In the genomic region with DNA sequence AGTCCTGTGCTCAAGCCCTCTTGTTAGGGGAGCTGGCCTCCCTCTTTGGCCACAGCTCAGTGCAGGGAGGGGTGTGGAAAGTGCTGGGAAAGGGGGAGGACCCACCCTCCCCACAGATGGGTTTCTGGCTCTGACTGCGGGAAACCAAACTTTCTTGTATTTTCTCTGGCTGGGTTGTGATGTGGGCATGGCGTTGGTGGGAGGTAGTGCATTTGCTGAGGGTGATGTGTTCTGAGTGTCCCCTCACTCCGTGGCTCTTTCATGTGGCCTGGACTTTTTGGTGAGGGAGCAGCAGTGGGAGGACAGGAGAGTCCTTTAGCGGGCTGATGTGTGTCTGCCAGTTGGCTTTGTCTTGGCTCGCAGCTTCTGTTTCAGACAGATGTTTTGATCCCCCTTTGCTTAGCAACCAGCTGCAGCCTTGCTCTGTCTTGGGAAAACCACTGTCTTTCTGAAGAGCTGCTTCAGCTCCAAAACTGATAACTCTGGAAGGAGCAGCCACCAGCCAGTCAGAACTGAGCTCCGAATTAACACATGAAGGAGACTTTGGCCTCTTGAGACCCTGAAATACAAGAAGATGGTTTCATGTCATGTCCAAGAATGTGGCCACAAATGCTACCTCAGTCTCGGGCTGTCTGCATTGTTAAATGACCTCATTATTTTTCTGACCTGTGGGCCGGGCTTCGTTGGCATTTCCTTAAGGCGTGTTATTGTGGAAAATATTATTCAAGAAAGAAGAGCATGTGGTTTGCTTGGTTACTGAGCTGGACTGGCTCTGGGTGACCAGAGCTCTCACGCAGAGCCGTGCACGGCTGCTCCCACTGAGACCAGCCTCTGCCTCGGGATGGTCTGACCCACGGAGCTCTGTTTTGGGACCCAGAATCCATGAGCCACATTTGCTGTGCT, we compare ENCODE assay signal across 8 cellular contexts. TPM values are rescaled to one million over a fixed set of nuclear protein-coding genes. Genes with fewer than 3 reads are reported as not detected.
DNase-seq lines count a peak whose midpoint lies in the region; ATAC-seq, FAIRE-seq and TF ChIP-seq lines count a peak whose summit lies in the region.

No MANE protein-coding gene starts in this region.

- H3K4me2 ChIP-seq in K562 (ENCODE audit: insufficient read depth, low read length): no peak overlapping the region

- H3K36me3 Mint-ChIP-seq in stimulated activated memory B cell treated with anti-CD40 and anti-IgM and Interleukin-4, amounts not matched to agents 10 μg/mL and 1 μg/mL and 100 μg/mL, for 72 hours: peaks cover 26% of the 10 kb centered on the region

- intact Hi-C loops in K562 (cut with micrococcal nuclease): no loop called here

- peak; percentile 81 for FAIRE-seq in K562 (lab: Jason Lieb, UNC)

- H3K27ac ChIP-seq in K562 (ENCODE audit: extremely low read depth, low read depth, low read length): no peak overlapping the region

- no peak for TF ChIP-seq RAD21 in K562 (CRISPR knock-in tag; conservative IDR thresholded peaks at IDR 0.05 in 1 of 2, IDR thresholded peaks at IDR 0.05 in 1 of 2)

- H3K36me3 ChIP-seq in K562 (ENCODE audit: control insufficient read depth, insufficient read depth, low read length): no peaks in the 10 kb centered on the region

- TF ChIP-seq CTCF in K562 (IDR thresholded peaks at IDR 0.05 in 2 of 3, conservative IDR thresholded peaks at IDR 0.05 in 1 of 3; ENCODE audit: insufficient read depth in 2 of 3, low read depth in 1 of 3, low read length in 3 of 3): no peak

- peaks cover 30% of the 10 kb centered on the region for H3K79me2 ChIP-seq in K562 (ENCODE audit: control insufficient read depth, insufficient read depth, low read length)

- H3K9me1 ChIP-seq in K562 (ENCODE audit: control insufficient read depth, insufficient read depth, low read length): no peaks in the 10 kb centered on the region

- CTCF ChIA-PET in K562 (lab: Yijun Ruan, JAX; ENCODE audit: low intra/inter-chr PET ratio): no interaction called here

- TF ChIP-seq EP300 in K562 (IDR thresholded peaks at IDR 0.05; ENCODE audit: low read length): no peak

- peaks cover 53% of the 10 kb centered on the region for H3K4me1 Mint-ChIP-seq in stimulated activated memory B cell treated with anti-CD40 and anti-IgM and Interleukin-4, amounts not matched to agents 10 μg/mL and 1 μg/mL and 100 μg/mL, for 72 hours

- POLR2A ChIA-PET in K562 (lab: Yijun Ruan, JAX): interaction anchor here (0.6 to 2.6 kb wide), 7 partner anchors 8 to 71 kb away, joined by 3 to 12 read pairs (median 4); no protein-coding TSS in a partner anchor

- H3K27me3 Mint-ChIP-seq in stimulated activated memory B cell treated with anti-CD40 and anti-IgM and Interleukin-4, amounts not matched to agents 10 μg/mL and 1 μg/mL and 100 μg/mL, for 72 hours: no peaks in the 10 kb centered on the region

- H3K9ac ChIP-seq in K562 (ENCODE audit: insufficient read depth in 1 of 2, low read depth in 2 of 2, low read length in 2 of 2): peak overlapping the region in 1 of 2 experiments; percentile 26; a peak in 2 of 4 replicates

- no TSS peak for BruUV-seq in K562 (replicated peaks; lab: Mats Ljungman, UMichigan)

- peaks cover 28 to 34% of the 10 kb centered on the region in 2 experiments for H3K4me1 ChIP-seq in K562 (replicated peaks in 1 of 2; ENCODE audit: control insufficient read depth in 2 of 2, insufficient read depth in 2 of 2, low read length in 2 of 2)

- peak overlapping the region; percentile 19 for H3K27ac Mint-ChIP-seq in stimulated activated memory B cell treated with anti-CD40 and anti-IgM and Interleukin-4, amounts not matched to agents 10 μg/mL and 1 μg/mL and 100 μg/mL, for 72 hours

- no peaks in the 10 kb centered on the region for H3K27me3 ChIP-seq in K562 (ENCODE audit: control insufficient read depth in 2 of 2, insufficient read depth in 2 of 2, low read length in 2 of 2)

- H3K4me3 ChIP-seq in K562: no peak overlapping the region

- DNase-seq in stimulated activated CD4-positive, alpha-beta T cell treated with anti-CD3 and anti-CD28 coated beads, Interleukin-1b, Interleukin-23, amount 100 ng/mL, for 48 hours: peak; percentile 65
- no peak for DNase-seq in stimulated activated CD4-positive, alpha-beta T cell treated with anti-CD3 and anti-CD28 coated beads, Interleukin-4, amount 100 ng/mL, for 1 hour
- DNase-seq in K562 (ENCODE audit: extremely low read depth in 1 of 4, low spot score in 3 of 4) (peak in 1 of 4 experiments; percentile 37), kidney tubule cell (ENCODE audit: low spot score) (peak; percentile 84), NCI-H510A treated with DMSO at 0.1 percent for 48 hours (lab: John Stamatoyannopoulos, UW) (no peak)

- no peak overlapping the region for H3K4me3 Mint-ChIP-seq in stimulated activated memory B cell treated with anti-CD40 and anti-IgM and Interleukin-4, amounts not matched to agents 10 μg/mL and 1 μg/mL and 100 μg/mL, for 72 hours

- H3K9me3 Mint-ChIP-seq in stimulated activated memory B cell treated with anti-CD40 and anti-IgM and Interleukin-4, amounts not matched to agents 10 μg/mL and 1 μg/mL and 100 μg/mL, for 72 hours: peaks cover 5% of the 10 kb centered on the region

- WGBS in K562 (ENCODE audit: insufficient coverage, low coverage, missing lambda C conversion rate): 72% methylated on average over 15 of the region's 15 CpGs

- peak; percentile 31 for ATAC-seq in K562
- peak; percentile 59 for ATAC-seq in stimulated activated memory B cell treated with anti-CD40 and anti-IgM and Interleukin-4, amounts not matched to agents 10 μg/mL and 1 μg/mL and 100 μg/mL, for 72 hours
- ATAC-seq in HG03135 (IDR thresholded peaks at IDR 0.05; ENCODE audit: unreplicated experiment): no peak
- ATAC-seq in HG03565 (IDR thresholded peaks at IDR 0.05; ENCODE audit: unreplicated experiment): no peak

- H3K9me3 ChIP-seq in K562 (replicated peaks; ENCODE audit: control insufficient read depth, insufficient read depth, low read depth, low read length): no peaks in the 10 kb centered on the region

- H2AFZ ChIP-seq in K562 (ENCODE audit: low read depth, low read length): no peak overlapping the region

- in situ Hi-C loops in K562 (cut with MboI): no loop called here

- H4K20me1 ChIP-seq in K562 (replicated peaks; ENCODE audit: control insufficient read depth, insufficient read depth, low read length): peaks cover 3% of the 10 kb centered on the region; the same call in 1 of the 2 replicates

- TF ChIP-seq POLR2A in K562 (conservative IDR thresholded peaks at IDR 0.05): no peak

TF ChIP-seq in K562, 482 proteins besides CTCF, POLR2A, EP300 and RAD21:
- TF ChIP-seq SETDB1 (IDR thresholded peaks at IDR 0.05; ENCODE audit: low read length) (peak; percentile 58), ZNF699 (CRISPR knock-in tag; IDR thresholded peaks at IDR 0.05; ENCODE audit: insufficient replicate concordance) (no peak), FOXJ2 (tag; IDR thresholded peaks at IDR 0.05) (peak; percentile 73; the same call in 1 of the 2 replicates), FOXJ3 (CRISPR knock-in tag; IDR thresholded peaks at IDR 0.05) (0 out of 2 replicates have a peak, but pooled peaks have one; percentile 45), ZNF140 (CRISPR knock-in tag; IDR thresholded peaks at IDR 0.05) (no peak)
- TF ChIP-seq, protein P1, sequence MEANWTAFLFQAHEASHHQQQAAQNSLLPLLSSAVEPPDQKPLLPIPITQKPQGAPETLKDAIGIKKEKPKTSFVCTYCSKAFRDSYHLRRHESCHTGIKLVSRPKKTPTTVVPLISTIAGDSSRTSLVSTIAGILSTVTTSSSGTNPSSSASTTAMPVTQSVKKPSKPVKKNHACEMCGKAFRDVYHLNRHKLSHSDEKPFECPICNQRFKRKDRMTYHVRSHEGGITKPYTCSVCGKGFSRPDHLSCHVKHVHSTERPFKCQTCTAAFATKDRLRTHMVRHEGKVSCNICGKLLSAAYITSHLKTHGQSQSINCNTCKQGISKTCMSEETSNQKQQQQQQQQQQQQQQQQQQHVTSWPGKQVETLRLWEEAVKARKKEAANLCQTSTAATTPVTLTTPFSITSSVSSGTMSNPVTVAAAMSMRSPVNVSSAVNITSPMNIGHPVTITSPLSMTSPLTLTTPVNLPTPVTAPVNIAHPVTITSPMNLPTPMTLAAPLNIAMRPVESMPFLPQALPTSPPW (CRISPR knock-in tag; IDR thresholded peaks at IDR 0.05): peak; percentile 18; the same call in 1 of the 2 replicates
- TF ChIP-seq, protein P2, sequence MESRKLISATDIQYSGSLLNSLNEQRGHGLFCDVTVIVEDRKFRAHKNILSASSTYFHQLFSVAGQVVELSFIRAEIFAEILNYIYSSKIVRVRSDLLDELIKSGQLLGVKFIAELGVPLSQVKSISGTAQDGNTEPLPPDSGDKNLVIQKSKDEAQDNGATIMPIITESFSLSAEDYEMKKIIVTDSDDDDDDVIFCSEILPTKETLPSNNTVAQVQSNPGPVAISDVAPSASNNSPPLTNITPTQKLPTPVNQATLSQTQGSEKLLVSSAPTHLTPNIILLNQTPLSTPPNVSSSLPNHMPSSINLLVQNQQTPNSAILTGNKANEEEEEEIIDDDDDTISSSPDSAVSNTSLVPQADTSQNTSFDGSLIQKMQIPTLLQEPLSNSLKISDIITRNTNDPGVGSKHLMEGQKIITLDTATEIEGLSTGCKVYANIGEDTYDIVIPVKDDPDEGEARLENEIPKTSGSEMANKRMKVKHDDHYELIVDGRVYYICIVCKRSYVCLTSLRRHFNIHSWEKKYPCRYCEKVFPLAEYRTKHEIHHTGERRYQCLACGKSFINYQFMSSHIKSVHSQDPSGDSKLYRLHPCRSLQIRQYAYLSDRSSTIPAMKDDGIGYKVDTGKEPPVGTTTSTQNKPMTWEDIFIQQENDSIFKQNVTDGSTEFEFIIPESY (CRISPR knock-in tag; IDR thresholded peaks at IDR 0.05): peak; percentile 47

RNA-seq across cellular contexts. Expression of a gene that starts 21.5 kb away (rescaled TPM):
- 70.0 and 111 TPM in 2 replicates for total RNA-seq in K562 (2011; cell fraction: chromatin; rRNA removed; ENCODE audit: low replicate concordance)
- 56.6 and 62.9 TPM in 2 replicates for total RNA-seq in K562 (2011; cell fraction: nucleolus; rRNA removed)
- 49.5 and 50.1 TPM in 2 replicates for total RNA-seq in K562 (2011; cell fraction: nucleoplasm; rRNA removed)
- total RNA-seq in K562 (2014; rRNA removed) (15.7 and 17.8 TPM in 2 replicates), K562 (2014; rRNA removed; fragmentation: Illumina TruSeq; extraction: Trizol) (19.5 and 22.7 TPM in 2 replicates), K562 (2015; rRNA removed; fragmentation: Illumina TruSeq; extraction: Trizol) (12.5 and 13.6 TPM in 2 replicates), K562 (2021) (24.7 and 27.7 TPM in 2 replicates)
- polyA plus RNA-seq in K562 (2011; rRNA removed) (17.1 and 21.6 TPM in 2 replicates), K562 (2014; fragmentation: Illumina TruSeq; extraction: Trizol) (22.9 and 26.1 TPM in 2 replicates), K562 (2014; fragmentation: Nextera tagmentation; extraction: Ambion mirVana) (1 to 10 TPM; 3.0 to 3.3 TPM), K562 (2014; rRNA removed) (13.7 and 16.9 TPM in 2 replicates)
- 18.3 and 24.0 TPM in 2 replicates for polyA plus RNA-seq in K562 (2011; cell fraction: cytosol; rRNA removed)
- 28.6 and 33.9 TPM in 2 replicates for polyA plus RNA-seq in K562 (2011; cell fraction: nucleus; rRNA removed)
- polyA plus RNA-seq in K562 (2012): 15.0 and 17.4 TPM in 2 replicates
- 24.2 and 30.1 TPM in 2 replicates for polyA minus RNA-seq in K562 (2011; rRNA and poly(A)+ RNA removed)
- 19.8 and 20.9 TPM in 2 replicates for polyA minus RNA-seq in K562 (2011; cell fraction: cytosol; rRNA and poly(A)+ RNA removed)
- polyA minus RNA-seq in K562 (2011; cell fraction: nucleus; rRNA and poly(A)+ RNA removed): 18.7 and 22.3 TPM in 2 replicates

Comparison
In these comparisons a context has a peak if more than half of its experiments do, and no peak if none do; other contexts are left out.
1. DNase-seq: peak in stimulated activated CD4-positive, alpha-beta T cell treated with anti-CD3 and anti-CD28 coated beads, Interleukin-1b, Interleukin-23, amount 100 ng/mL, for 48 hours (single experiment) and kidney tubule cell (single experiment); none in stimulated activated CD4-positive, alpha-beta T cell treated with anti-CD3 and anti-CD28 coated beads, Interleukin-4, amount 100 ng/mL, for 1 hour (single experiment) and NCI-H510A treated with DMSO at 0.1 percent for 48 hours (single experiment).
2. ATAC-seq: peak in K562 (single experiment) and stimulated activated memory B cell treated with anti-CD40 and anti-IgM and Interleukin-4, amounts not matched to agents 10 μg/mL and 1 μg/mL and 100 μg/mL, for 72 hours (single experiment); none in HG03135 (single experiment) and HG03565 (single experiment).